9 cellular contexts compared by ENCODE assay signal in the genomic region with DNA sequence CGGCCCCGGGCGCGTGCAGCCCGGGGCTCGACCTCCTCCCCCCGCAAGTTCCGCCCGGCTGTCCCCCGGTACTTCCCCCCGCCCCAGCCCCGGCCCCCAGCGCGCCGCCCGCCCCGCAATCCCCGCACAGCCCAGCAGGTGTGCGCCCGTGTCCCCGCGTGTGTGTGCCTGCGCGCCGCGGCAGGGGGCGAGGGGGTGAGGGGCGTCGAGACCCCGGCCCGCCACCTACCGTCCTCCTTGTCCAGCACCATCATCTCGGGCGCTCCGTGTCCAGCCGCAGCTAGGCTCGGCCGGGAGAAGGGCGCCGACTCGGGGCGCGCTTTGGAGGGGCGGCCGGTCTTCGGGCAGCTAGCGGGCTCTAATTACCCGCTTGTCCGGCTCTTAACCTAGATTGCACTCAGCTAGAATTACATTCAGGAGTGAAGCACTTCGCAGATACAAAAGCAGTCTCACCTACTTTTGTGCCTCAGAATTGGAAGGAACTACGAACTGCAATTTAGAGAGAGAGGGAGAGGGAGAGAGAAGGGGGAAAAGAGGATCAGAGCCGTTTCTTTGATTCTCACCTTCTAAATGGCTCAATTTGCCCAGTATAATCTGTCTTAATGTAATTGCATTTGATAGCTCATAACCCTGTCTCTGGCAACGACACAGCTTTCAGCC. TPM values are rescaled to one million over a fixed set of nuclear protein-coding genes. Genes with fewer than 3 reads are reported as not detected.
DNase-seq lines count a peak whose midpoint lies in the region; ATAC-seq and TF ChIP-seq lines count a peak whose summit lies in the region.
"Had no signal": no experiment of that assay in that cellular context is flagged by ENCODE, and none has a peak within 500 bp of the region (broad histone marks: within the 10 kb centered on the region; RNA-seq: fewer than 3 reads in every experiment).

No MANE protein-coding gene starts in this region.

- peaks cover 100% of the 10 kb centered on the region for H3K27me3 Mint-ChIP-seq in activated naive CD4-positive, alpha-beta T cell treated with anti-CD3 and anti-CD28 coated beads, Interleukin-2, amount 10 ng/mL, durations not matched to agents 7 days and 5 days

- H3K4me1 Mint-ChIP-seq in activated naive CD4-positive, alpha-beta T cell treated with anti-CD3 and anti-CD28 coated beads, Interleukin-2, amount 10 ng/mL, durations not matched to agents 7 days and 5 days = peaks cover 17% of the 10 kb centered on the region

- WGBS in gastroesophageal sphincter (ENCODE audit: low coverage in 1 of 2), 2 donors = 0% methylated on average over 2 to 4 of the region's 53 CpGs
- WGBS in prostate gland = 1% methylated on average over 25 of the region's 53 CpGs

- peak overlapping the region; percentile 5 for H3K4me3 Mint-ChIP-seq in activated naive CD4-positive, alpha-beta T cell treated with anti-CD3 and anti-CD28 coated beads, Interleukin-2, amount 10 ng/mL, durations not matched to agents 7 days and 5 days

- ATAC-seq in gastroesophageal sphincter = peak; percentile 6
- ATAC-seq in GM21367 (IDR thresholded peaks at IDR 0.05; ENCODE audit: unreplicated experiment) = no peak
- no peak for ATAC-seq in HG02884 (IDR thresholded peaks at IDR 0.05; ENCODE audit: unreplicated experiment)

- intact Hi-C loops in prostate gland (cut with DNase I) = no loop called here

- no peaks in the 10 kb centered on the region for H3K9me3 ChIP-seq in gastroesophageal sphincter
- no peaks in the 10 kb centered on the region for H3K9me3 ChIP-seq in prostate gland
- H3K9me3 ChIP-seq: adrenal gland had no signal

- peak overlapping the region; percentile 9 for H3K27ac Mint-ChIP-seq in activated naive CD4-positive, alpha-beta T cell treated with anti-CD3 and anti-CD28 coated beads, Interleukin-2, amount 10 ng/mL, durations not matched to agents 7 days and 5 days

- H3K36me3 Mint-ChIP-seq in activated naive CD4-positive, alpha-beta T cell treated with anti-CD3 and anti-CD28 coated beads, Interleukin-2, amount 10 ng/mL, durations not matched to agents 7 days and 5 days = no peaks in the 10 kb centered on the region

- no peak for TF ChIP-seq EP300 in gastroesophageal sphincter (IDR thresholded peaks at IDR 0.05)

- no peak for TF ChIP-seq POLR2A in gastroesophageal sphincter (IDR thresholded peaks at IDR 0.05)
- no peak for TF ChIP-seq POLR2A in prostate gland (IDR thresholded peaks at IDR 0.05)

- H3K36me3 ChIP-seq in gastroesophageal sphincter (no peaks in the 10 kb centered on the region), prostate gland (no peaks in the 10 kb centered on the region)
- H3K36me3 ChIP-seq: adrenal gland had no signal

- H3K4me1 ChIP-seq in gastroesophageal sphincter (peaks cover 0 to 43% (median 12%) of the 10 kb centered on the region in 3 donors), prostate gland (replicated peaks) (no peaks in the 10 kb centered on the region)

- POLR2A ChIA-PET in RWPE1 (lab: Yijun Ruan, JAX; ENCODE audit: low non-redundant PET) = no interaction called here

- H3K9me3 Mint-ChIP-seq in activated naive CD4-positive, alpha-beta T cell treated with anti-CD3 and anti-CD28 coated beads, Interleukin-2, amount 10 ng/mL, durations not matched to agents 7 days and 5 days = no peaks in the 10 kb centered on the region

- no peak for DNase-seq in activated naive CD4-positive, alpha-beta T cell treated with anti-CD3 and anti-CD28 coated beads, Interleukin-2, amount 10 ng/mL, durations not matched to agents 7 days and 5 days
- DNase-seq in activated naive CD4-positive, alpha-beta T cell (lab: John Stamatoyannopoulos, UW) = no peak
- DNase-seq in RWPE1 (ENCODE audit: low spot score) (no peak), prostate gland (ENCODE audit: low spot score) (no peak), caudate nucleus (lab: John Stamatoyannopoulos, UW) (no peak)

- peak overlapping the region; percentile 35 to 67 for H3K4me3 ChIP-seq in gastroesophageal sphincter
- H3K4me3 ChIP-seq in prostate gland = peak overlapping the region; percentile 30 to 45

- H3K27me3 ChIP-seq in gastroesophageal sphincter (peaks cover 48% of the 10 kb centered on the region), prostate gland (replicated peaks; ENCODE audit: insufficient read depth) (peaks cover 3% of the 10 kb centered on the region)

- CTCF ChIA-PET in activated naive CD4-positive, alpha-beta T cell treated with anti-CD3 and anti-CD28 coated beads, Interleukin-2, amount 10 ng/mL, durations not matched to agents 7 days and 5 days (lab: Charles Lee) = interaction anchor here (0.7 to 3.9 kb wide), 19 partner anchors 10 to 303 kb away, joined by 3 to 29 read pairs (median 5); no protein-coding TSS in a partner anchor
- CTCF ChIA-PET in RWPE1 (lab: Yijun Ruan, JAX) = interaction anchor here (0.6 to 3.8 kb wide), 28 partner anchors 9 to 1825 kb away, joined by 3 to 31 read pairs (median 4); no protein-coding TSS in a partner anchor

- no peak for TF ChIP-seq CTCF in RWPE1 (conservative IDR thresholded peaks at IDR 0.05; ENCODE audit: low read depth)
- TF ChIP-seq CTCF in gastroesophageal sphincter (IDR thresholded peaks at IDR 0.05) = no peak
- no peak for TF ChIP-seq CTCF in prostate gland (IDR thresholded peaks at IDR 0.05)

- H3K27ac ChIP-seq in RWPE1 = peak overlapping the region; percentile 41; the same call in 1 of the 2 replicates
- H3K27ac ChIP-seq in gastroesophageal sphincter = peak overlapping the region in 2 of 4 donors; percentile 63 to 68
- no peak overlapping the region for H3K27ac ChIP-seq in prostate gland
- no peak overlapping the region for H3K27ac ChIP-seq in caudate nucleus (ENCODE audit: low read depth, low read length)

RNA-seq across cellular contexts. Expression of gene LMO1, which starts 0.4 kb away (rescaled TPM):
- total RNA-seq in gastroesophageal sphincter = not detected
- not detected for total RNA-seq in prostate gland
